9 cellular contexts compared by ENCODE assay signal in the genomic region with DNA sequence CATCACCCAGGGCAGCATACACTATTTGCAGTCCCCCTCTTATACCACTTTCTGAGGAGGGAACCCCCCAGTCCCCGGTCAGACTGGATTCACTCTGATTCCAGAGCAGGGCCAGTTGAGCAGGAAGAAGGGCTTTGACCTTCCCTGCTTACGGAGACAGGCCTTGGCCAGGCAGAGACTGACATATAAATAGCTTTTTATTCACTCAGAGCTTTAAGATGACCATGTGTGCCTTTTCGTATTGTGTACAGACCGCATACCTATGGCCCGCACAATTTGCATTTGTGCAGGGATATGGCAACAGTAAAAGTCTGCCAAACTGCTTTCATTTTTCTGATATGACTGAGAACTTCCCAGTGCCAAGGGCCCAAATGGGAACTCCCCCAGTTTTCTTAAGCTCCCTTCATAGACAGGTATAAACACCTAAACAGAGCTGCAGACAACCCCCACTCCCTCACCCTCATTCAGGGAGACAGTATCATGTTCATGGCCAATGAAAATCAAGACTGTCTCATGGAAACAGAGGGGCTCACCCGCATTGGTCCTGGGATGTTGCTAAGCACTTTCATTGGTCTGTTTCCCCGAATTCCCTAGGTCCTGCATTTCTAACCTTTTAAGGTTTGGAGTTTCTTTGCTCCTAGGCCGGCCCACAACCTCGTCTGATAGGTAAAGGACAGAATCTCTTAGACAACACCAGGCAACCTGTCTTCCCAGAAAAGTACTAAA.
DNase-seq lines count a peak whose midpoint lies in the region; ATAC-seq and TF ChIP-seq lines count a peak whose summit lies in the region.
"Had no signal": no experiment of that assay in that cellular context is flagged by ENCODE, and none has a peak within 500 bp of the region (broad histone marks: within the 10 kb centered on the region; RNA-seq: fewer than 3 reads in every experiment).

No MANE protein-coding gene starts in this region.

- no peak overlapping the region for H3K4me3 ChIP-seq in CD8-positive, alpha-beta memory T cell (ENCODE audit: low read length)

- H3K9me3 ChIP-seq in CD8-positive, alpha-beta memory T cell (ENCODE audit: low read length): no peaks in the 10 kb centered on the region

- no peak for ATAC-seq in GM21825 (IDR thresholded peaks at IDR 0.05; ENCODE audit: unreplicated experiment)
- no peak for ATAC-seq in GM18505 (IDR thresholded peaks at IDR 0.05; ENCODE audit: unreplicated experiment)

- H3K36me3 ChIP-seq in CD8-positive, alpha-beta memory T cell (ENCODE audit: insufficient read depth, low read length): no peaks in the 10 kb centered on the region

- H3K9me3 Mint-ChIP-seq in CD8-positive, alpha-beta memory T cell: no peaks in the 10 kb centered on the region
- peaks cover 3% of the 10 kb centered on the region for H3K9me3 Mint-ChIP-seq in mesothelial cell of epicardium

- peak overlapping the region in 4 of 7 donors; percentile 34 to 62 (median 48) for H3K4me3 Mint-ChIP-seq in CD8-positive, alpha-beta memory T cell
- H3K4me3 Mint-ChIP-seq in mesothelial cell of epicardium: no peak overlapping the region

- TF ChIP-seq POLR2A in GM18505 (IDR thresholded peaks at IDR 0.05; ENCODE audit: borderline replicate concordance, extremely low read depth, insufficient read depth, insufficient read length): no peak

- POLR2A ChIA-PET in CD8-positive, alpha-beta memory T cell (lab: Charles Lee): interaction anchor here (1.1 kb wide), 1 partner anchor 81 kb away, joined by 3 read pairs; no protein-coding TSS in a partner anchor

- TF ChIP-seq CTCF in mesothelial cell of epicardium (IDR thresholded peaks at IDR 0.05; ENCODE audit: unreplicated experiment) (no peak), GM13976 (IDR thresholded peaks at IDR 0.05; ENCODE audit: borderline replicate concordance, control extremely low read depth, extremely low read depth, insufficient read depth, missing control alignments) (no peak)

- H3K4me1 ChIP-seq in CD8-positive, alpha-beta memory T cell (ENCODE audit: insufficient read depth, low read length): peaks cover 12% of the 10 kb centered on the region

- no peak for DNase-seq in CD8-positive, alpha-beta memory T cell
- DNase-seq in NCI-H524 (lab: John Stamatoyannopoulos, UW) (peak; percentile 85 to 91), dermis blood vessel endothelial cell (peak; percentile 52), mesothelial cell of epicardium (ENCODE audit: low spot score in 2 of 2, unreplicated experiment in 2 of 2) (no peak), GM13976 (ENCODE audit: low spot score) (no peak), DMS114 treated with DMSO at 0.1 percent for 48 hours (lab: John Stamatoyannopoulos, UW; ENCODE audit: unreplicated experiment) (no peak)
- DNase-seq: IMR-90 had no signal

- no peak overlapping the region for H3K27ac ChIP-seq in CD8-positive, alpha-beta memory T cell (ENCODE audit: low read depth, low read length)

- H3K27ac Mint-ChIP-seq in CD8-positive, alpha-beta memory T cell: peak overlapping the region in 5 of 8 donors; percentile 20 to 74 (median 63)
- peak overlapping the region; percentile 86 for H3K27ac Mint-ChIP-seq in mesothelial cell of epicardium

- no peaks in the 10 kb centered on the region for H3K36me3 Mint-ChIP-seq in CD8-positive, alpha-beta memory T cell
- H3K36me3 Mint-ChIP-seq in mesothelial cell of epicardium: no peaks in the 10 kb centered on the region

- CTCF ChIA-PET in CD8-positive, alpha-beta memory T cell (lab: Charles Lee): no interaction called here

- in situ Hi-C loops in GM13976 (cut with MboI; ENCODE audit: low sequenced_read_pairs, unreplicated experiment): no loop called here

- peaks cover 29 to 49% (median 32%) of the 10 kb centered on the region in 3 donors for H3K4me1 Mint-ChIP-seq in CD8-positive, alpha-beta memory T cell
- peaks cover 54% of the 10 kb centered on the region for H3K4me1 Mint-ChIP-seq in mesothelial cell of epicardium

- no peaks in the 10 kb centered on the region for H3K27me3 ChIP-seq in CD8-positive, alpha-beta memory T cell (ENCODE audit: insufficient read depth, low read length, poor library complexity, severe bottlenecking)

- H3K27me3 Mint-ChIP-seq in CD8-positive, alpha-beta memory T cell: peaks cover 0 to 10% of the 10 kb centered on the region in 2 donors
- H3K27me3 Mint-ChIP-seq in mesothelial cell of epicardium (ENCODE audit: low read depth): no peaks in the 10 kb centered on the region

Comparison
In these comparisons a context has a peak if more than half of its experiments do, and no peak if none do; other contexts are left out.
1. DNase-seq: peak in NCI-H524 (2 of 2) and dermis blood vessel endothelial cell (single experiment); none in CD8-positive, alpha-beta memory T cell (0 of 5), mesothelial cell of epicardium (0 of 2), GM13976 (single experiment) and DMS114 treated with DMSO at 0.1 percent for 48 hours (single experiment).